Comparison of ENCODE assay signal across 8 cellular contexts in genomic region chr7:100220833-100221718, GRCh38. TPM values are rescaled to one million over a fixed set of nuclear protein-coding genes. Genes with fewer than 3 reads are reported as not detected.
A peak's percentile ranks its signal among the peaks of the same experiment; 100 is the strongest.
DNase-seq lines count a peak whose midpoint lies in the region; ATAC-seq and TF ChIP-seq lines count a peak whose summit lies in the region.

No MANE protein-coding gene starts in this region.

- no peak overlapping the region for H3K4me2 ChIP-seq in hepatocyte

- peaks cover 55% of the 10 kb centered on the region for H3K36me3 Mint-ChIP-seq in activated T-helper 2 cell treated with anti-CD3 and anti-CD28 coated beads, Interferon-gamma antibody, Interleukin-2, Interleukin-4, amounts not matched to agents 10 μg/mL and 5 μg/mL and 100 μg/mL, durations not matched to agents 14 hours and 24 hours and 36 hours (ENCODE audit: low read depth)

- WGBS in hepatocyte (ENCODE audit: low lambda C conversion rate, missing lambda C conversion rate): 96% methylated on average over 16 of the region's 18 CpGs

- no peaks in the 10 kb centered on the region for H3K27me3 Mint-ChIP-seq in activated T-helper 2 cell treated with anti-CD3 and anti-CD28 coated beads, Interferon-gamma antibody, Interleukin-2, Interleukin-4, amounts not matched to agents 10 μg/mL and 5 μg/mL and 100 μg/mL, durations not matched to agents 14 hours and 24 hours and 36 hours (ENCODE audit: low read depth)

- ATAC-seq in GM19397 (IDR thresholded peaks at IDR 0.05; ENCODE audit: unreplicated experiment) (peak; percentile 46), HG03571 (IDR thresholded peaks at IDR 0.05; ENCODE audit: unreplicated experiment) (peak; percentile 54), HG02970 (IDR thresholded peaks at IDR 0.05; ENCODE audit: low FRiP score, unreplicated experiment) (no peak)

- H3K9me2 ChIP-seq in hepatocyte (replicated peaks; ENCODE audit: insufficient read depth): no peaks in the 10 kb centered on the region

- H2AFZ ChIP-seq in hepatocyte: no peak overlapping the region

- intact Hi-C loops in activated T-helper 2 cell treated with anti-CD3 and anti-CD28 coated beads, Interferon-gamma antibody, Interleukin-2, Interleukin-4, amounts not matched to agents 10 μg/mL and 5 μg/mL and 100 μg/mL, durations not matched to agents 14 hours and 24 hours and 36 hours (cut with micrococcal nuclease): no loop called here

- H3K4me1 Mint-ChIP-seq in activated T-helper 2 cell treated with anti-CD3 and anti-CD28 coated beads, Interferon-gamma antibody, Interleukin-2, Interleukin-4, amounts not matched to agents 10 μg/mL and 5 μg/mL and 100 μg/mL, durations not matched to agents 14 hours and 24 hours and 36 hours (ENCODE audit: low read depth): peaks cover 52% of the 10 kb centered on the region

- no peak overlapping the region for H3K4me3 ChIP-seq in hepatocyte

- peak; percentile 74 for DNase-seq in activated T-helper 2 cell treated with anti-CD3 and anti-CD28 coated beads, Interferon-gamma antibody, Interleukin-2, Interleukin-4, amounts not matched to agents 10 μg/mL and 5 μg/mL and 100 μg/mL, durations not matched to agents 14 hours and 24 hours and 36 hours (ENCODE audit: low spot score)
- peak; percentile 86 for DNase-seq in stimulated activated CD4-positive, alpha-beta T cell treated with anti-CD3 and anti-CD28 coated beads, Interleukin-1b, Interleukin-23, amount 100 ng/mL, for 48 hours
- DNase-seq in NCI-H2107 treated with DMSO at 0.1 percent for 48 hours (lab: John Stamatoyannopoulos, UW; ENCODE audit: unreplicated experiment) (no peak), NOMO-1 treated with dmso at 0.1 percent for 144 hours (lab: John Stamatoyannopoulos, UW; ENCODE audit: unreplicated experiment) (no peak), hepatocyte (ENCODE audit: low spot score) (no peak)

- H4K20me1 ChIP-seq in hepatocyte (ENCODE audit: insufficient read depth, poor library complexity, severe bottlenecking): no peaks in the 10 kb centered on the region

- H3K9me3 Mint-ChIP-seq in activated T-helper 2 cell treated with anti-CD3 and anti-CD28 coated beads, Interferon-gamma antibody, Interleukin-2, Interleukin-4, amounts not matched to agents 10 μg/mL and 5 μg/mL and 100 μg/mL, durations not matched to agents 14 hours and 24 hours and 36 hours: no peaks in the 10 kb centered on the region

- H3K79me2 ChIP-seq in hepatocyte: no peaks in the 10 kb centered on the region

- no peak for TF ChIP-seq CTCF in hepatocyte (IDR thresholded peaks at IDR 0.05; ENCODE audit: poor library complexity)

- H3K27ac Mint-ChIP-seq in activated T-helper 2 cell treated with anti-CD3 and anti-CD28 coated beads, Interferon-gamma antibody, Interleukin-2, Interleukin-4, amounts not matched to agents 10 μg/mL and 5 μg/mL and 100 μg/mL, durations not matched to agents 14 hours and 24 hours and 36 hours: peak overlapping the region; percentile 97

- no peak overlapping the region for H3K27ac ChIP-seq in hepatocyte

- H3K4me1 ChIP-seq in hepatocyte (ENCODE audit: insufficient read depth): no peaks in the 10 kb centered on the region

- peak overlapping the region; percentile 94 for H3K4me3 Mint-ChIP-seq in activated T-helper 2 cell treated with anti-CD3 and anti-CD28 coated beads, Interferon-gamma antibody, Interleukin-2, Interleukin-4, amounts not matched to agents 10 μg/mL and 5 μg/mL and 100 μg/mL, durations not matched to agents 14 hours and 24 hours and 36 hours (ENCODE audit: low read depth)

- no peaks in the 10 kb centered on the region for H3K27me3 ChIP-seq in hepatocyte

- H3K36me3 ChIP-seq in hepatocyte (replicated peaks; ENCODE audit: insufficient read depth, low read depth): no peaks in the 10 kb centered on the region

- H3K9me3 ChIP-seq in hepatocyte (ENCODE audit: low read depth): no peaks in the 10 kb centered on the region

RNA-seq across cellular contexts. Expression of gene PVRIG, which starts 1.3 kb away (rescaled TPM):
- 18.7 and 21.7 TPM in 2 replicates for total RNA-seq in activated T-helper 2 cell treated with anti-CD3 and anti-CD28 coated beads, Interferon-gamma antibody, Interleukin-2, Interleukin-4, amounts not matched to agents 10 μg/mL and 5 μg/mL and 100 μg/mL, durations not matched to agents 14 hours and 24 hours and 36 hours
- not detected in 2 replicates for total RNA-seq in hepatocyte
- 1.4 TPM in 2 replicates for polyA plus RNA-seq in hepatocyte

RNA-seq across cellular contexts. Expression of gene STAG3, which starts 43.4 kb away (rescaled TPM):
- 20.6 and 22.3 TPM in 2 replicates for total RNA-seq in activated T-helper 2 cell treated with anti-CD3 and anti-CD28 coated beads, Interferon-gamma antibody, Interleukin-2, Interleukin-4, amounts not matched to agents 10 μg/mL and 5 μg/mL and 100 μg/mL, durations not matched to agents 14 hours and 24 hours and 36 hours
- total RNA-seq in hepatocyte: 0.20 and 1.0 TPM in 2 replicates
- 3.4 and 4.8 TPM in 2 replicates for polyA plus RNA-seq in hepatocyte

RNA-seq across cellular contexts. Expression of gene GPC2, which starts 43.9 kb away (rescaled TPM):
- total RNA-seq in activated T-helper 2 cell treated with anti-CD3 and anti-CD28 coated beads, Interferon-gamma antibody, Interleukin-2, Interleukin-4, amounts not matched to agents 10 μg/mL and 5 μg/mL and 100 μg/mL, durations not matched to agents 14 hours and 24 hours and 36 hours: 7.0 and 7.8 TPM in 2 replicates
- total RNA-seq in hepatocyte: 2.0 and 5.3 TPM in 2 replicates
- polyA plus RNA-seq in hepatocyte: 3.2 and 4.1 TPM in 2 replicates

RNA-seq across cellular contexts. Expression of gene GAL3ST4, which starts 52.7 kb away (rescaled TPM):
- total RNA-seq in activated T-helper 2 cell treated with anti-CD3 and anti-CD28 coated beads, Interferon-gamma antibody, Interleukin-2, Interleukin-4, amounts not matched to agents 10 μg/mL and 5 μg/mL and 100 μg/mL, durations not matched to agents 14 hours and 24 hours and 36 hours: 2.4 and 2.8 TPM in 2 replicates
- total RNA-seq in hepatocyte: 0.73 and 2.6 TPM in 2 replicates
- 3.3 and 4.3 TPM in 2 replicates for polyA plus RNA-seq in hepatocyte

Comparison
In these comparisons a context has a peak if more than half of its experiments do, and no peak if none do; other contexts are left out.
1. DNase-seq: peak in activated T-helper 2 cell treated with anti-CD3 and anti-CD28 coated beads, Interferon-gamma antibody, Interleukin-2, Interleukin-4, amounts not matched to agents 10 μg/mL and 5 μg/mL and 100 μg/mL, durations not matched to agents 14 hours and 24 hours and 36 hours (single experiment) and stimulated activated CD4-positive, alpha-beta T cell treated with anti-CD3 and anti-CD28 coated beads, Interleukin-1b, Interleukin-23, amount 100 ng/mL, for 48 hours (single experiment); none in NCI-H2107 treated with DMSO at 0.1 percent for 48 hours (single experiment), NOMO-1 treated with dmso at 0.1 percent for 144 hours (single experiment) and hepatocyte (single experiment).
2. RNA of gene PVRIG, which starts 1.3 kb away (total RNA-seq): 18.7 to 21.7 TPM in activated T-helper 2 cell treated with anti-CD3 and anti-CD28 coated beads, Interferon-gamma antibody, Interleukin-2, Interleukin-4, amounts not matched to agents 10 μg/mL and 5 μg/mL and 100 μg/mL, durations not matched to agents 14 hours and 24 hours and 36 hours; not detected in hepatocyte; every median in the first group is over 10 times any median in the second.
3. RNA of gene STAG3, which starts 43.4 kb away (total RNA-seq): 20.6 to 22.3 TPM in activated T-helper 2 cell treated with anti-CD3 and anti-CD28 coated beads, Interferon-gamma antibody, Interleukin-2, Interleukin-4, amounts not matched to agents 10 μg/mL and 5 μg/mL and 100 μg/mL, durations not matched to agents 14 hours and 24 hours and 36 hours; 0.20 to 1.0 TPM in hepatocyte; every median in the first group is over 10 times any median in the second.